In genomic region chr12:56258820-56259183, GRCh38 we compare ENCODE assay signal across 1 cellular context.
TF ChIP-seq lines count a peak whose summit lies in the region.

No MANE protein-coding gene starts in this region.

TF ChIP-seq in H1, 55 proteins besides CTCF, POLR2A, EP300 and RAD21:
- TF ChIP-seq SIN3A (conservative IDR thresholded peaks at IDR 0.05 in 1 of 2, IDR thresholded peaks at IDR 0.05 in 1 of 2; ENCODE audit: low read depth in 1 of 2, low read length in 2 of 2) (0 out of 4 replicates have a peak, but pooled peaks of 1 of the 2 experiments have one; percentile 9), PHF8 (conservative IDR thresholded peaks at IDR 0.05; ENCODE audit: low read depth, low read length) (no peak), RFX5 (IDR thresholded peaks at IDR 0.05; ENCODE audit: borderline replicate concordance, low read depth, low read length) (no peak), TCF12 (IDR thresholded peaks at IDR 0.05; ENCODE audit: low read depth, low read length) (no peak), SP2 (IDR thresholded peaks at IDR 0.05; ENCODE audit: low read length) (no peak), ZNF274 (IDR thresholded peaks at IDR 0.05; ENCODE audit: borderline replicate concordance, extremely low read depth, low read length) (no peak), SAP30 (IDR thresholded peaks at IDR 0.05; ENCODE audit: insufficient read depth, insufficient replicate concordance, low read length) (peak; percentile 8), ASH2L (IDR thresholded peaks at IDR 0.05; ENCODE audit: low read length) (no peak), POLR2AphosphoS5 (IDR thresholded peaks at IDR 0.05; ENCODE audit: low read depth, low read length) (no peak)
- TF ChIP-seq, protein P1, sequence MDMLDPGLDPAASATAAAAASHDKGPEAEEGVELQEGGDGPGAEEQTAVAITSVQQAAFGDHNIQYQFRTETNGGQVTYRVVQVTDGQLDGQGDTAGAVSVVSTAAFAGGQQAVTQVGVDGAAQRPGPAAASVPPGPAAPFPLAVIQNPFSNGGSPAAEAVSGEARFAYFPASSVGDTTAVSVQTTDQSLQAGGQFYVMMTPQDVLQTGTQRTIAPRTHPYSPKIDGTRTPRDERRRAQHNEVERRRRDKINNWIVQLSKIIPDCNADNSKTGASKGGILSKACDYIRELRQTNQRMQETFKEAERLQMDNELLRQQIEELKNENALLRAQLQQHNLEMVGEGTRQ (IDR thresholded peaks at IDR 0.05; ENCODE audit: low read length): no peak
- TF ChIP-seq, protein P2, sequence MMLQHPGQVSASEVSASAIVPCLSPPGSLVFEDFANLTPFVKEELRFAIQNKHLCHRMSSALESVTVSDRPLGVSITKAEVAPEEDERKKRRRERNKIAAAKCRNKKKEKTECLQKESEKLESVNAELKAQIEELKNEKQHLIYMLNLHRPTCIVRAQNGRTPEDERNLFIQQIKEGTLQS (IDR thresholded peaks at IDR 0.05; ENCODE audit: insufficient read depth, low read depth, low read length): no peak
TF ChIP-seq in H1: peak in this region for 2.
